ENCODE assay signal across 14 cellular contexts in genomic region chr7:50730459-50731400, GRCh38. TPM values are rescaled to one million over a fixed set of nuclear protein-coding genes. Genes with fewer than 3 reads are reported as not detected.
DNase-seq lines count a peak whose midpoint lies in the region; ATAC-seq, FAIRE-seq and TF ChIP-seq lines count a peak whose summit lies in the region.
"Had no signal": no experiment of that assay in that cellular context is flagged by ENCODE, and none has a peak within 500 bp of the region (broad histone marks: within the 10 kb centered on the region; RNA-seq: fewer than 3 reads in every experiment).

No MANE protein-coding gene starts in this region.

- TF ChIP-seq CTCF in K562 (IDR thresholded peaks at IDR 0.05 in 2 of 3, conservative IDR thresholded peaks at IDR 0.05 in 1 of 3; ENCODE audit: insufficient read depth in 2 of 3, low read depth in 1 of 3, low read length in 3 of 3) = no peak
- no peak for TF ChIP-seq CTCF in right atrium auricular region (IDR thresholded peaks at IDR 0.05)

- peaks cover 6% of the 10 kb centered on the region; the same call in 2 of the 3 replicates for H3K36me3 ChIP-seq in K562 (ENCODE audit: control insufficient read depth, insufficient read depth, low read length)
- H3K36me3 ChIP-seq in right atrium auricular region = no peaks in the 10 kb centered on the region
- H3K36me3 ChIP-seq: BE2C, ovary had no signal

- CTCF ChIA-PET in K562 (lab: Yijun Ruan, JAX; ENCODE audit: low intra/inter-chr PET ratio) = no interaction called here

- ATAC-seq in K562 = no peak; the same call in 2 of the 3 replicates
- ATAC-seq in sciatic nerve = peak; percentile 48
- ATAC-seq in GM19324 (IDR thresholded peaks at IDR 0.05; ENCODE audit: low FRiP score, unreplicated experiment) = no peak
- ATAC-seq in GM18505 (IDR thresholded peaks at IDR 0.05; ENCODE audit: unreplicated experiment) = no peak
- ATAC-seq in GM21825 (IDR thresholded peaks at IDR 0.05; ENCODE audit: unreplicated experiment) = no peak

- DNase-seq in EL (peak; percentile 31), K562 (ENCODE audit: extremely low read depth in 1 of 4, low spot score in 3 of 4) (no peak), right atrium auricular region (ENCODE audit: low spot score) (peak; percentile 30), sciatic nerve (ENCODE audit: low spot score) (no peak), HTR-8/SVneo (ENCODE audit: insufficient read length, low spot score) (no peak)
- DNase-seq: amygdala; BE2C; effector memory CD4-positive, alpha-beta T cell; ovary; stimulated activated CD4-positive, alpha-beta T cell treated with anti-CD3 and anti-CD28 coated beads, Interleukin-2, amount 100 ng/mL, for 48 hours; stimulated activated naive B cell treated with anti-CD40 and anti-IgM and Interleukin-4, amounts not matched to agents 10 μg/mL and 1 μg/mL and 100 μg/mL, for 72 hours had no signal

- in situ Hi-C loops in K562 (cut with MboI) = no loop called here

- no peak overlapping the region for H3K4me2 ChIP-seq in K562 (ENCODE audit: insufficient read depth, low read length)

- no peak for TF ChIP-seq EP300 in K562 (IDR thresholded peaks at IDR 0.05; ENCODE audit: low read length)

- H3K9ac ChIP-seq in K562 (ENCODE audit: insufficient read depth in 1 of 2, low read depth in 2 of 2, low read length in 2 of 2) = no peak overlapping the region

- H3K4me1 ChIP-seq in K562 (replicated peaks in 1 of 2; ENCODE audit: control insufficient read depth in 2 of 2, insufficient read depth in 2 of 2, low read length in 2 of 2) (peaks cover 0 to 6% of the 10 kb centered on the region in 2 experiments; a peak in 3 of 5 replicates), right atrium auricular region (peaks cover 0 to 79% of the 10 kb centered on the region in 2 donors)
- H3K4me1 ChIP-seq: BE2C had no signal

- TF ChIP-seq RAD21 in K562 (CRISPR knock-in tag; conservative IDR thresholded peaks at IDR 0.05 in 1 of 2, IDR thresholded peaks at IDR 0.05 in 1 of 2) = no peak

- H2AFZ ChIP-seq in K562 (ENCODE audit: low read depth, low read length) = no peak overlapping the region

- no peak for TF ChIP-seq POLR2A in K562 (conservative IDR thresholded peaks at IDR 0.05)
- no peak for TF ChIP-seq POLR2A in GM18505 (IDR thresholded peaks at IDR 0.05; ENCODE audit: borderline replicate concordance, extremely low read depth, insufficient read depth, insufficient read length)

- 64% methylated on average over 12 of the region's 12 CpGs for WGBS in K562 (ENCODE audit: insufficient coverage, low coverage, missing lambda C conversion rate)

- no TSS peak for BruUV-seq in K562 (replicated peaks; lab: Mats Ljungman, UMichigan)

- no peaks in the 10 kb centered on the region for H3K9me1 ChIP-seq in K562 (ENCODE audit: control insufficient read depth, insufficient read depth, low read length)

- POLR2A ChIA-PET in K562 (lab: Yijun Ruan, JAX) = interaction anchor here (0.6 to 0.9 kb wide), 2 partner anchors 42 to 90 kb away, joined by 3 to 4 read pairs; no protein-coding TSS in a partner anchor

- H3K27me3 ChIP-seq in K562 (ENCODE audit: control insufficient read depth in 2 of 2, insufficient read depth in 2 of 2, low read length in 2 of 2) (no peaks in the 10 kb centered on the region), right atrium auricular region (no peaks in the 10 kb centered on the region)
- H3K27me3 ChIP-seq: ovary had no signal

- H3K79me2 ChIP-seq in K562 (ENCODE audit: control insufficient read depth, insufficient read depth, low read length) = peaks cover 91% of the 10 kb centered on the region

- H3K4me3 ChIP-seq in K562 (no peak overlapping the region), right atrium auricular region (no peak overlapping the region)
- H3K4me3 ChIP-seq: ovary had no signal

- H3K9me3 ChIP-seq in K562 (replicated peaks; ENCODE audit: control insufficient read depth, insufficient read depth, low read depth, low read length) = no peaks in the 10 kb centered on the region
- H3K9me3 ChIP-seq in right atrium auricular region = no peaks in the 10 kb centered on the region
- H3K9me3 ChIP-seq: BE2C, ovary had no signal

- FAIRE-seq in K562 (lab: Jason Lieb, UNC) (no peak), HTR-8/SVneo (lab: Jason Lieb, UNC) (no peak)

- intact Hi-C loops in K562 (cut with micrococcal nuclease) (no loop called here), sciatic nerve (cut with DNase I) (no loop called here)

- peaks cover 30% of the 10 kb centered on the region for H4K20me1 ChIP-seq in K562 (replicated peaks; ENCODE audit: control insufficient read depth, insufficient read depth, low read length)

- H3K27ac ChIP-seq in K562 (ENCODE audit: extremely low read depth, low read depth, low read length) (no peak overlapping the region), right atrium auricular region (peak overlapping the region in 1 of 2 donors; percentile 1)
- H3K27ac ChIP-seq: ovary had no signal

TF ChIP-seq in K562, 482 proteins besides CTCF, POLR2A, EP300 and RAD21:
- TF ChIP-seq NR2C2 (CRISPR knock-in tag; IDR thresholded peaks at IDR 0.05) = no peak
- TF ChIP-seq NR2C2 (tag; IDR thresholded peaks at IDR 0.05) = no peak
- no peak for TF ChIP-seq MCM2 (IDR thresholded peaks at IDR 0.05; ENCODE audit: low read depth)
- TF ChIP-seq ETS1 (conservative IDR thresholded peaks at IDR 0.05; ENCODE audit: control insufficient read depth, low read depth, low read length) = no peak
- TF ChIP-seq MEIS2 (IDR thresholded peaks at IDR 0.05; ENCODE audit: partially characterized antibody) = peak; percentile 10
- TF ChIP-seq ZNF512 (tag; IDR thresholded peaks at IDR 0.05) = no peak

RNA-seq across cellular contexts. Expression of gene GRB10, which starts 52.0 kb away (rescaled TPM):
- 155 and 246 TPM in 2 replicates for total RNA-seq in K562 (2011; cell fraction: chromatin; rRNA removed; ENCODE audit: low replicate concordance)
- total RNA-seq in K562 (2011; cell fraction: nucleolus; rRNA removed) = 95.1 and 108 TPM in 2 replicates
- 149 and 184 TPM in 2 replicates for total RNA-seq in K562 (2011; cell fraction: nucleoplasm; rRNA removed)
- total RNA-seq in K562 (2014; rRNA removed) (56.5 and 57.4 TPM in 2 replicates), K562 (2014; rRNA removed; fragmentation: Illumina TruSeq; extraction: Trizol) (43.4 and 44.0 TPM in 2 replicates), K562 (2015; rRNA removed; fragmentation: Illumina TruSeq; extraction: Trizol) (25.8 and 28.6 TPM in 2 replicates), K562 (2021) (77.7 and 88.5 TPM in 2 replicates), right atrium auricular region (10 to 100 TPM; 36.5 to 39.0 TPM), sciatic nerve (57.1 TPM)
- polyA plus RNA-seq in K562 (2011; rRNA removed) (26.9 and 28.0 TPM in 2 replicates), K562 (2014; fragmentation: Illumina TruSeq; extraction: Trizol) (48.1 and 49.0 TPM in 2 replicates), K562 (2014; fragmentation: Nextera tagmentation; extraction: Ambion mirVana) (1 to 10 TPM; 8.9 to 9.9 TPM), K562 (2014; rRNA removed) (39.0 and 40.7 TPM in 2 replicates)
- 24.2 and 25.9 TPM in 2 replicates for polyA plus RNA-seq in K562 (2011; cell fraction: cytosol; rRNA removed)
- polyA plus RNA-seq in K562 (2011; cell fraction: nucleus; rRNA removed) = 56.8 and 69.8 TPM in 2 replicates
- 33.8 and 79.4 TPM in 2 replicates for polyA plus RNA-seq in K562 (2012)
- polyA minus RNA-seq in K562 (2011; rRNA and poly(A)+ RNA removed) = 62.8 and 74.1 TPM in 2 replicates
- 35.8 and 51.6 TPM in 2 replicates for polyA minus RNA-seq in K562 (2011; cell fraction: cytosol; rRNA and poly(A)+ RNA removed)
- 75.0 and 114 TPM in 2 replicates for polyA minus RNA-seq in K562 (2011; cell fraction: nucleus; rRNA and poly(A)+ RNA removed)

Comparison
In these comparisons a context has a peak if more than half of its experiments do, and no peak if none do; other contexts are left out.
1. DNase-seq: peak in EL (single experiment) and right atrium auricular region (single experiment); none in K562 (0 of 4), sciatic nerve (single experiment) and HTR-8/SVneo (single experiment).